ENCODE assay signal across 1 cellular context in the genomic region with DNA sequence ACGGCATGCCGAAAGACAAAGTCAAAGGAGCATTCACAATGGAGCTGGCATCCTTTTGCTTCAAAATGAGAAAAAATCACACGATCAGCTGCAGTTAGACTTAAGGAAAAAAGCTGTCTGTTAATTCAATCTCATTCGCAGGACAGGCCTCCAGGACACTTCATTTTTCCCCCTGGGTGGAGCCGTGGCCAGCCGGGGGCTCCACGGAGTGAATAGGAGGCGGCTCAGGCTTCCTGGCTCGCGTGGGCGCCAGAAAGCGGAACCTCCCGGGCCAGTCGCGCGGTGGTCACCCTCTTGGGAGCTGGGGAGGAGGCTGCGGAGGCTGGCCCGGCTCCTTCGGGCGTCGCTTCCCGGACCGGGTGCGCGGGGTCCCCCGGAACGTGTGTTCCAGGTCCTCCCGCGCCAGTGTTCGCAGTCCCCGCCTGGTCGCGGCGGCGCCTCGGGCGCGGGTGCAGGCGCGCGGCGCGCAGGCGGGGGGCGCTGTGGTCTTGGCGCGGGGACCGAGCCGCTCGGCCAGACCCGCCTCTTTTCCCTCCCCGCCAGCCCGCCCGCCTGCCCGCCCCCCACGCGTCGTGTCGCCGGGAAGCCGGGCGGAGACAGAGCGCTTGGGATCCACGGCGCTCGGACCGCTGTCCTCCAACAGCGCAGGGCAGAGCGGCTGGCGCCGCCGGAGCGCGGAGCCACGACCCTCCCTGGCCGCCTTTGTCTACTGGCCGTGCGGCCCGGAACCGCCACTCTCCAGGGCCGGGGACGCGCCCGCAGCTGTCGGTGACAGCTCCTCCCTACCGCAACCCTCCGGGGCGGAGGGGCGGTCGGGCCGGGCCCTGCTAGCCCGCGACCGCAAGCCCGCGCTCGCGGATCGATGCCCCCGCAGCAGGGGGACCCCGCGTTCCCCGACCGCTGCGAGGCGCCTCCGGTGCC.
A peak's percentile ranks its signal among the peaks of the same experiment; 100 is the strongest.
TF ChIP-seq lines count a peak whose summit lies in the region.

A gene (plus strand): TSS at position 599 of the 921 bp plus-strand sequence. CDS start 264 bp downstream, at position 863.

TF ChIP-seq in HepG2, 621 proteins besides CTCF, POLR2A, EP300 and RAD21 (continued from another document and continues in another):
- no peak; the same call in 1 of the 2 replicates for TF ChIP-seq IRX3 (CRISPR knock-in tag; IDR thresholded peaks at IDR 0.05; ENCODE audit: borderline replicate concordance, low read depth)
- TF ChIP-seq, protein P1, sequence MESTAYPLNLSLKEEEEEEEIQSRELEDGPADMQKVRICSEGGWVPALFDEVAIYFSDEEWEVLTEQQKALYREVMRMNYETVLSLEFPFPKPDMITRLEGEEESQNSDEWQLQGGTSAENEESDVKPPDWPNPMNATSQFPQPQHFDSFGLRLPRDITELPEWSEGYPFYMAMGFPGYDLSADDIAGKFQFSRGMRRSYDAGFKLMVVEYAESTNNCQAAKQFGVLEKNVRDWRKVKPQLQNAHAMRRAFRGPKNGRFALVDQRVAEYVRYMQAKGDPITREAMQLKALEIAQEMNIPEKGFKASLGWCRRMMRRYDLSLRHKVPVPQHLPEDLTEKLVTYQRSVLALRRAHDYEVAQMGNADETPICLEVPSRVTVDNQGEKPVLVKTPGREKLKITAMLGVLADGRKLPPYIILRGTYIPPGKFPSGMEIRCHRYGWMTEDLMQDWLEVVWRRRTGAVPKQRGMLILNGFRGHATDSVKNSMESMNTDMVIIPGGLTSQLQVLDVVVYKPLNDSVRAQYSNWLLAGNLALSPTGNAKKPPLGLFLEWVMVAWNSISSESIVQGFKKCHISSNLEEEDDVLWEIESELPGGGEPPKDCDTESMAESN (CRISPR knock-in tag; conservative IDR thresholded peaks at IDR 0.05): 0 out of 2 replicates have a peak, but pooled peaks have one; percentile 14
- TF ChIP-seq, protein P2, sequence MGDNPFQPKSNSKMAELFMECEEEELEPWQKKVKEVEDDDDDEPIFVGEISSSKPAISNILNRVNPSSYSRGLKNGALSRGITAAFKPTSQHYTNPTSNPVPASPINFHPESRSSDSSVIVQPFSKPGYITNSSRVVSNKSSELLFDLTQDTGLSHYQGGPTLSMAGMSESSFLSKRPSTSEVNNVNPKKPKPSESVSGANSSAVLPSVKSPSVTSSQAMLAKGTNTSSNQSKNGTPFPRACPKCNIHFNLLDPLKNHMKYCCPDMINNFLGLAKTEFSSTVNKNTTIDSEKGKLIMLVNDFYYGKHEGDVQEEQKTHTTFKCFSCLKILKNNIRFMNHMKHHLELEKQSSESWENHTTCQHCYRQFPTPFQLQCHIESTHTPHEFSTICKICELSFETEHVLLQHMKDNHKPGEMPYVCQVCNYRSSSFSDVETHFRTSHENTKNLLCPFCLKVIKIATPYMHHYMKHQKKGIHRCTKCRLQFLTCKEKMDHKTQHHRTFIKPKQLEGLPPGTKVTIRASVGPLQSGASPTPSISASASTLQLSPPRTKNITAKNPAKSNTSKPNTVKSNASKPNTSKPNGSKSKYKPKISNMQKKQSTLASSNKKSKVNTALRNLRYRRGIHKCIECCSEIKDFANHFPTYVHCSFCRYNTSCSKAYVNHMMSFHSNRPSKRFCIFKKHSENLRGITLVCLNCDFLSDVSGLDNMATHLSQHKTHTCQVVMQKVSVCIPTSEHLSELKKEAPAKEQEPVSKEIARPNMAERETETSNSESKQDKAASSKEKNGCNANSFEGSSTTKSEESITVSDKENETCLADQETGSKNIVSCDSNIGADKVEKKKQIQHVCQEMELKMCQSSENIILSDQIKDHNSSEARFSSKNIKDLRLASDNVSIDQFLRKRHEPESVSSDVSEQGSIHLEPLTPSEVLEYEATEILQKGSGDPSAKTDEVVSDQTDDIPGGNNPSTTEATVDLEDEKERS (CRISPR knock-in tag; IDR thresholded peaks at IDR 0.05): no peak
- 0 out of 2 replicates have a peak, but pooled peaks have one; percentile 49 for TF ChIP-seq ZNF563 (CRISPR knock-in tag; IDR thresholded peaks at IDR 0.05)
- TF ChIP-seq PAX8 (CRISPR knock-in tag; IDR thresholded peaks at IDR 0.05; ENCODE audit: borderline replicate concordance): no peak
- TF ChIP-seq, protein P3, sequence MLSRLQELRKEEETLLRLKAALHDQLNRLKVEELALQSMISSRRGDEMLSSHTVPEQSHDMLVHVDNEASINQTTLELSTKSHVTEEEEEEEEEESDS (CRISPR knock-in tag; IDR thresholded peaks at IDR 0.05; ENCODE audit: borderline replicate concordance): no peak
- no peak for TF ChIP-seq ZNF225 (CRISPR knock-in tag; IDR thresholded peaks at IDR 0.05)
- no peak for TF ChIP-seq TBX3 (IDR thresholded peaks at IDR 0.05; ENCODE audit: borderline replicate concordance)
- TF ChIP-seq, protein P4, sequence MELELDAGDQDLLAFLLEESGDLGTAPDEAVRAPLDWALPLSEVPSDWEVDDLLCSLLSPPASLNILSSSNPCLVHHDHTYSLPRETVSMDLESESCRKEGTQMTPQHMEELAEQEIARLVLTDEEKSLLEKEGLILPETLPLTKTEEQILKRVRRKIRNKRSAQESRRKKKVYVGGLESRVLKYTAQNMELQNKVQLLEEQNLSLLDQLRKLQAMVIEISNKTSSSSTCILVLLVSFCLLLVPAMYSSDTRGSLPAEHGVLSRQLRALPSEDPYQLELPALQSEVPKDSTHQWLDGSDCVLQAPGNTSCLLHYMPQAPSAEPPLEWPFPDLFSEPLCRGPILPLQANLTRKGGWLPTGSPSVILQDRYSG (CRISPR knock-in tag; IDR thresholded peaks at IDR 0.05): peak; percentile 55
- TF ChIP-seq ZNF75D (CRISPR knock-in tag; IDR thresholded peaks at IDR 0.05; ENCODE audit: borderline replicate concordance): no peak
- TF ChIP-seq PRMT3 (CRISPR knock-in tag; IDR thresholded peaks at IDR 0.05; ENCODE audit: borderline replicate concordance, low read depth): no peak
- no peak for TF ChIP-seq ZNF30 (CRISPR knock-in tag; IDR thresholded peaks at IDR 0.05)
- no peak for TF ChIP-seq PHF20 (CRISPR knock-in tag; IDR thresholded peaks at IDR 0.05)
- TF ChIP-seq ZNF605 (CRISPR knock-in tag; IDR thresholded peaks at IDR 0.05): no peak
- TF ChIP-seq, protein P5, sequence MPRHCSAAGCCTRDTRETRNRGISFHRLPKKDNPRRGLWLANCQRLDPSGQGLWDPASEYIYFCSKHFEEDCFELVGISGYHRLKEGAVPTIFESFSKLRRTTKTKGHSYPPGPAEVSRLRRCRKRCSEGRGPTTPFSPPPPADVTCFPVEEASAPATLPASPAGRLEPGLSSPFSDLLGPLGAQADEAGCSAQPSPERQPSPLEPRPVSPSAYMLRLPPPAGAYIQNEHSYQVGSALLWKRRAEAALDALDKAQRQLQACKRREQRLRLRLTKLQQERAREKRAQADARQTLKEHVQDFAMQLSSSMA (CRISPR knock-in tag; IDR thresholded peaks at IDR 0.05): no peak
- no peak for TF ChIP-seq AGO1 (IDR thresholded peaks at IDR 0.05; ENCODE audit: low read depth, low read length, poor library complexity, severe bottlenecking)
- no peak for TF ChIP-seq RFX5 (IDR thresholded peaks at IDR 0.05; ENCODE audit: low read depth, low read length)
- no peak for TF ChIP-seq ZC3H13 (CRISPR knock-in tag; IDR thresholded peaks at IDR 0.05)
- TF ChIP-seq SALL1 (CRISPR knock-in tag; IDR thresholded peaks at IDR 0.05): peak; percentile 60
- peak; percentile 79; the same call in 1 of the 2 replicates for TF ChIP-seq HOXD1 (CRISPR knock-in tag; IDR thresholded peaks at IDR 0.05)
- TF ChIP-seq, protein P6, sequence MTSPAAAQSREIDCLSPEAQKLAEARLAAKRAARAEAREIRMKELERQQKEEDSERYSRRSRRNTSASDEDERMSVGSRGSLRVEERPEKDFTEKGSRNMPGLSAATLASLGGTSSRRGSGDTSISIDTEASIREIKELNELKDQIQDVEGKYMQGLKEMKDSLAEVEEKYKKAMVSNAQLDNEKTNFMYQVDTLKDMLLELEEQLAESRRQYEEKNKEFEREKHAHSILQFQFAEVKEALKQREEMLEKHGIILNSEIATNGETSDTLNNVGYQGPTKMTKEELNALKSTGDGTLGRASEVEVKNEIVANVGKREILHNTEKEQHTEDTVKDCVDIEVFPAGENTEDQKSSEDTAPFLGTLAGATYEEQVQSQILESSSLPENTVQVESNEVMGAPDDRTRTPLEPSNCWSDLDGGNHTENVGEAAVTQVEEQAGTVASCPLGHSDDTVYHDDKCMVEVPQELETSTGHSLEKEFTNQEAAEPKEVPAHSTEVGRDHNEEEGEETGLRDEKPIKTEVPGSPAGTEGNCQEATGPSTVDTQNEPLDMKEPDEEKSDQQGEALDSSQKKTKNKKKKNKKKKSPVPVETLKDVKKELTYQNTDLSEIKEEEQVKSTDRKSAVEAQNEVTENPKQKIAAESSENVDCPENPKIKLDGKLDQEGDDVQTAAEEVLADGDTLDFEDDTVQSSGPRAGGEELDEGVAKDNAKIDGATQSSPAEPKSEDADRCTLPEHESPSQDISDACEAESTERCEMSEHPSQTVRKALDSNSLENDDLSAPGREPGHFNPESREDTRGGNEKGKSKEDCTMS (CRISPR knock-in tag; conservative IDR thresholded peaks at IDR 0.05): no peak
- TF ChIP-seq, protein P7, sequence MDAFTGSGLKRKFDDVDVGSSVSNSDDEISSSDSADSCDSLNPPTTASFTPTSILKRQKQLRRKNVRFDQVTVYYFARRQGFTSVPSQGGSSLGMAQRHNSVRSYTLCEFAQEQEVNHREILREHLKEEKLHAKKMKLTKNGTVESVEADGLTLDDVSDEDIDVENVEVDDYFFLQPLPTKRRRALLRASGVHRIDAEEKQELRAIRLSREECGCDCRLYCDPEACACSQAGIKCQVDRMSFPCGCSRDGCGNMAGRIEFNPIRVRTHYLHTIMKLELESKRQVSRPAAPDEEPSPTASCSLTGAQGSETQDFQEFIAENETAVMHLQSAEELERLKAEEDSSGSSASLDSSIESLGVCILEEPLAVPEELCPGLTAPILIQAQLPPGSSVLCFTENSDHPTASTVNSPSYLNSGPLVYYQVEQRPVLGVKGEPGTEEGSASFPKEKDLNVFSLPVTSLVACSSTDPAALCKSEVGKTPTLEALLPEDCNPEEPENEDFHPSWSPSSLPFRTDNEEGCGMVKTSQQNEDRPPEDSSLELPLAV (CRISPR knock-in tag; conservative IDR thresholded peaks at IDR 0.05; ENCODE audit: low read depth): no peak
- peak; percentile 80 for TF ChIP-seq HDAC1 (CRISPR knock-in tag; IDR thresholded peaks at IDR 0.05)
- no peak for TF ChIP-seq SNAI1 (CRISPR knock-in tag; IDR thresholded peaks at IDR 0.05; ENCODE audit: borderline replicate concordance)
- peak; percentile 23 for TF ChIP-seq HNRNPK (IDR thresholded peaks at IDR 0.05; ENCODE audit: low read depth, low read length, poor library complexity, severe bottlenecking)
- no peak for TF ChIP-seq DPF2 (CRISPR knock-in tag; IDR thresholded peaks at IDR 0.05; ENCODE audit: borderline replicate concordance, low read depth)
- TF ChIP-seq, protein P8, sequence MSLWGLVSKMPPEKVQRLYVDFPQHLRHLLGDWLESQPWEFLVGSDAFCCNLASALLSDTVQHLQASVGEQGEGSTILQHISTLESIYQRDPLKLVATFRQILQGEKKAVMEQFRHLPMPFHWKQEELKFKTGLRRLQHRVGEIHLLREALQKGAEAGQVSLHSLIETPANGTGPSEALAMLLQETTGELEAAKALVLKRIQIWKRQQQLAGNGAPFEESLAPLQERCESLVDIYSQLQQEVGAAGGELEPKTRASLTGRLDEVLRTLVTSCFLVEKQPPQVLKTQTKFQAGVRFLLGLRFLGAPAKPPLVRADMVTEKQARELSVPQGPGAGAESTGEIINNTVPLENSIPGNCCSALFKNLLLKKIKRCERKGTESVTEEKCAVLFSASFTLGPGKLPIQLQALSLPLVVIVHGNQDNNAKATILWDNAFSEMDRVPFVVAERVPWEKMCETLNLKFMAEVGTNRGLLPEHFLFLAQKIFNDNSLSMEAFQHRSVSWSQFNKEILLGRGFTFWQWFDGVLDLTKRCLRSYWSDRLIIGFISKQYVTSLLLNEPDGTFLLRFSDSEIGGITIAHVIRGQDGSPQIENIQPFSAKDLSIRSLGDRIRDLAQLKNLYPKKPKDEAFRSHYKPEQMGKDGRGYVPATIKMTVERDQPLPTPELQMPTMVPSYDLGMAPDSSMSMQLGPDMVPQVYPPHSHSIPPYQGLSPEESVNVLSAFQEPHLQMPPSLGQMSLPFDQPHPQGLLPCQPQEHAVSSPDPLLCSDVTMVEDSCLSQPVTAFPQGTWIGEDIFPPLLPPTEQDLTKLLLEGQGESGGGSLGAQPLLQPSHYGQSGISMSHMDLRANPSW (CRISPR knock-in tag; IDR thresholded peaks at IDR 0.05; ENCODE audit: borderline replicate concordance): no peak
- TF ChIP-seq ZNF468 (CRISPR knock-in tag; IDR thresholded peaks at IDR 0.05): no peak
- TF ChIP-seq NFKB2 (CRISPR knock-in tag; IDR thresholded peaks at IDR 0.05; ENCODE audit: borderline replicate concordance): no peak
- no peak for TF ChIP-seq EEA1 (CRISPR knock-in tag; IDR thresholded peaks at IDR 0.05; ENCODE audit: borderline replicate concordance)
- no peak for TF ChIP-seq MAZ (IDR thresholded peaks at IDR 0.05; ENCODE audit: borderline replicate concordance, low read depth, low read length)
- peak; percentile 79 for TF ChIP-seq MAZ (CRISPR knock-in tag; IDR thresholded peaks at IDR 0.05; ENCODE audit: low read depth)
- TF ChIP-seq ZNF670 (CRISPR knock-in tag; IDR thresholded peaks at IDR 0.05; ENCODE audit: borderline replicate concordance): no peak; the same call in 1 of the 2 replicates
- no peak for TF ChIP-seq SRSF4 (IDR thresholded peaks at IDR 0.05; ENCODE audit: low read depth, low read length, poor library complexity, severe bottlenecking)
- TF ChIP-seq JUND (CRISPR knock-in tag; IDR thresholded peaks at IDR 0.05): peak; percentile 26; the same call in 1 of the 2 replicates
- TF ChIP-seq, protein P9, sequence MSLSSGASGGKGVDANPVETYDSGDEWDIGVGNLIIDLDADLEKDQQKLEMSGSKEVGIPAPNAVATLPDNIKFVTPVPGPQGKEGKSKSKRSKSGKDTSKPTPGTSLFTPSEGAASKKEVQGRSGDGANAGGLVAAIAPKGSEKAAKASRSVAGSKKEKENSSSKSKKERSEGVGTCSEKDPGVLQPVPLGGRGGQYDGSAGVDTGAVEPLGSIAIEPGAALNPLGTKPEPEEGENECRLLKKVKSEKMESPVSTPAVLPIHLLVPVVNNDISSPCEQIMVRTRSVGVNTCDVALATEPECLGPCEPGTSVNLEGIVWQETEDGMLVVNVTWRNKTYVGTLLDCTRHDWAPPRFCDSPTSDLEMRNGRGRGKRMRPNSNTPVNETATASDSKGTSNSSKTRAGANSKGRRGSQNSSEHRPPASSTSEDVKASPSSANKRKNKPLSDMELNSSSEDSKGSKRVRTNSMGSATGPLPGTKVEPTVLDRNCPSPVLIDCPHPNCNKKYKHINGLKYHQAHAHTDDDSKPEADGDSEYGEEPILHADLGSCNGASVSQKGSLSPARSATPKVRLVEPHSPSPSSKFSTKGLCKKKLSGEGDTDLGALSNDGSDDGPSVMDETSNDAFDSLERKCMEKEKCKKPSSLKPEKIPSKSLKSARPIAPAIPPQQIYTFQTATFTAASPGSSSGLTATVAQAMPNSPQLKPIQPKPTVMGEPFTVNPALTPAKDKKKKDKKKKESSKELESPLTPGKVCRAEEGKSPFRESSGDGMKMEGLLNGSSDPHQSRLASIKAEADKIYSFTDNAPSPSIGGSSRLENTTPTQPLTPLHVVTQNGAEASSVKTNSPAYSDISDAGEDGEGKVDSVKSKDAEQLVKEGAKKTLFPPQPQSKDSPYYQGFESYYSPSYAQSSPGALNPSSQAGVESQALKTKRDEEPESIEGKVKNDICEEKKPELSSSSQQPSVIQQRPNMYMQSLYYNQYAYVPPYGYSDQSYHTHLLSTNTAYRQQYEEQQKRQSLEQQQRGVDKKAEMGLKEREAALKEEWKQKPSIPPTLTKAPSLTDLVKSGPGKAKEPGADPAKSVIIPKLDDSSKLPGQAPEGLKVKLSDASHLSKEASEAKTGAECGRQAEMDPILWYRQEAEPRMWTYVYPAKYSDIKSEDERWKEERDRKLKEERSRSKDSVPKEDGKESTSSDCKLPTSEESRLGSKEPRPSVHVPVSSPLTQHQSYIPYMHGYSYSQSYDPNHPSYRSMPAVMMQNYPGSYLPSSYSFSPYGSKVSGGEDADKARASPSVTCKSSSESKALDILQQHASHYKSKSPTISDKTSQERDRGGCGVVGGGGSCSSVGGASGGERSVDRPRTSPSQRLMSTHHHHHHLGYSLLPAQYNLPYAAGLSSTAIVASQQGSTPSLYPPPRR (CRISPR knock-in tag; IDR thresholded peaks at IDR 0.05; ENCODE audit: borderline replicate concordance): no peak
